In the genomic region with DNA sequence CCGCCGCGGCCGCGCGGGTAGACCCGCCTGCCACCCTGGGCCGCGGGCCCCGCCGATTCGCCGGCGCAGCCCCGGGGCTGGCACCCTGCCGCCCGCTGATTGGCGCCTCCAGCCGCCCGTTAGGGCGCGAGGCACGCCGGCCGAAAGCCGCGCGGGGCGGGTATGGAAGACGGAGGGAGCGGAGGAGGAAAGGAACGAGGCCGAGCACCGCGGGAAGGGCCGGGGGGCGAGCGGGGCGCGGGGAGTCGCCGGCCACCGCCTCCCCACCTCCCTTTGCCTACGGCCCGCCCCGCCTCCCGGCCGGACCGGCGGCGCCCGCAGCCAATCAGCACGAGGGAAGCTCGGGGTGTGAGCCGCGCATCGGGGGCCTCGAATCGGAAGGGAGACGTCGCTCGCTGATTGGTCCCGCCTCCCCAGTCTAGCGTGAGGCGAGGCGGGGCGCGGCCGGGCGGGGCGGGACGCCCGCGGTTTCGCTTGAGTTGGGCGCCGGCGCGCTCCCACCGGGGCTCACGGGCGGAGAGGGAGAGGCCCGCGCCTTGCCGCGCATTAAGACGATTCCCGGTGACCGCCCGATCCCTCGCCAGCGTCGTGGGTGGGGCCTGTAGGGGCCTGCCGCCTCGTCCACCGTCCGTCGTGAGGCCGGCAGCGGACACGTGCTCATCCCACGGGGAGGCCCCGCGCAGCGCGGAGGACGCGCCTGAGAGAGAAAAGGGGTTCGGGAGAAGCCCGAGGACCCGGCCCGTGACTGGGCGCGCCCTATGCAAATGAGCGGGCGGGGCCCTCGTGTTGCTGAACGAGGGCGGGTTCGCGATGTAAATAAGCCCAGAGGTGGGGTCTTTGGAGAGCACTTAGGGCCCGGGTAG, we compare ENCODE assay signal across 8 cellular contexts. TPM values are rescaled to one million over a fixed set of nuclear protein-coding genes. Genes with fewer than 3 reads are reported as not detected.
DNase-seq lines count a peak whose midpoint lies in the region; ATAC-seq and TF ChIP-seq lines count a peak whose summit lies in the region.

No MANE protein-coding gene starts in this region.

- peaks cover 42% of the 10 kb centered on the region for H3K79me2 ChIP-seq in SK-N-SH (ENCODE audit: insufficient read depth)

- no peak for TF ChIP-seq RAD21 in SK-N-SH (IDR thresholded peaks at IDR 0.05; ENCODE audit: low read length)

- H4K20me1 ChIP-seq in SK-N-SH (ENCODE audit: insufficient read depth), result peaks cover 30% of the 10 kb centered on the region

- H3K9ac ChIP-seq in SK-N-SH, result peak overlapping the region; percentile 77

- H3K27me3 ChIP-seq in SK-N-SH (ENCODE audit: insufficient read depth), result no peaks in the 10 kb centered on the region
- H3K27me3 ChIP-seq in thymus (ENCODE audit: control insufficient read depth, insufficient read depth), result no peaks in the 10 kb centered on the region

- CTCF ChIA-PET in GM10248 (lab: Yijun Ruan, JAX), result no interaction called here
- CTCF ChIA-PET in SK-N-SH (lab: Yijun Ruan, JAX), result interaction anchor here (0.8 kb wide), 1 partner anchor 38 kb away, joined by 3 read pairs; no protein-coding TSS in a partner anchor

- TF ChIP-seq CTCF in GM10248 (IDR thresholded peaks at IDR 0.05; ENCODE audit: control extremely low read depth, extremely low read depth, low read depth, missing control alignments), result no peak
- no peak for TF ChIP-seq CTCF in SK-N-SH (IDR thresholded peaks at IDR 0.05)
- no peak for TF ChIP-seq CTCF in glutamatergic neuron (IDR thresholded peaks at IDR 0.05; ENCODE audit: partially characterized antibody, unreplicated experiment)
- no peak for TF ChIP-seq CTCF in osteocyte (IDR thresholded peaks at IDR 0.05)

- POLR2A ChIA-PET in GM10248 (lab: Yijun Ruan, JAX) (interaction anchor here (0.6 kb wide), 2 partner anchors 155 to 780 kb away, joined by 3 to 5 read pairs; no protein-coding TSS in a partner anchor), SK-N-SH (lab: Yijun Ruan, JAX) (interaction anchor here (0.6 to 2.0 kb wide), 8 partner anchors 13 to 193 kb away, joined by 3 to 5 read pairs (median 3); no protein-coding TSS in a partner anchor)

- peak overlapping the region; percentile 87 for H3K4me3 Mint-ChIP-seq in activated naive CD8-positive, alpha-beta T cell
- H3K4me3 Mint-ChIP-seq in glutamatergic neuron (ENCODE audit: unreplicated experiment), result peak overlapping the region; percentile 86
- H3K4me3 Mint-ChIP-seq in osteocyte (ENCODE audit: unreplicated experiment), result peak overlapping the region; percentile 69

- H3K4me3 ChIP-seq in SK-N-SH (ENCODE audit: low read depth in 2 of 2, low read length in 1 of 2) (peak overlapping the region; percentile 62 to 89), thymus (ENCODE audit: low read length) (peak overlapping the region; percentile 97)

- H3K9me3 ChIP-seq in SK-N-SH, result no peaks in the 10 kb centered on the region
- no peaks in the 10 kb centered on the region for H3K9me3 ChIP-seq in thymus (ENCODE audit: control insufficient read depth)

- H3K27ac Mint-ChIP-seq in activated naive CD8-positive, alpha-beta T cell, result peak overlapping the region; percentile 95
- H3K27ac Mint-ChIP-seq in glutamatergic neuron (ENCODE audit: unreplicated experiment), result peak overlapping the region; percentile 79
- peak overlapping the region; percentile 86 for H3K27ac Mint-ChIP-seq in osteocyte (ENCODE audit: unreplicated experiment)

- peaks cover 3% of the 10 kb centered on the region for H3K36me3 Mint-ChIP-seq in activated naive CD8-positive, alpha-beta T cell
- no peaks in the 10 kb centered on the region for H3K36me3 Mint-ChIP-seq in glutamatergic neuron (ENCODE audit: unreplicated experiment)
- H3K36me3 Mint-ChIP-seq in osteocyte (ENCODE audit: unreplicated experiment), result no peaks in the 10 kb centered on the region

- no peaks in the 10 kb centered on the region for H3K9me2 ChIP-seq in SK-N-SH

- TF ChIP-seq EP300 in SK-N-SH (IDR thresholded peaks at IDR 0.05; ENCODE audit: borderline replicate concordance in 1 of 2, low read depth in 1 of 2, low read length in 1 of 2), result no peak

- H3K4me2 ChIP-seq in SK-N-SH, result peak overlapping the region; percentile 81

- peaks cover 4 to 19% of the 10 kb centered on the region in 2 experiments; a peak in 2 of 4 replicates for H3K4me1 ChIP-seq in SK-N-SH (ENCODE audit: control insufficient read depth in 1 of 2, insufficient read depth in 2 of 2, low read depth in 1 of 2, low read length in 1 of 2)
- H3K4me1 ChIP-seq in thymus (ENCODE audit: control insufficient read depth, insufficient read depth, low read length), result peaks cover 33% of the 10 kb centered on the region

- no peaks in the 10 kb centered on the region for H3K27me3 Mint-ChIP-seq in activated naive CD8-positive, alpha-beta T cell
- H3K27me3 Mint-ChIP-seq in glutamatergic neuron (ENCODE audit: unreplicated experiment), result peaks cover under 1% of the 10 kb centered on the region
- H3K27me3 Mint-ChIP-seq in osteocyte (ENCODE audit: unreplicated experiment), result peaks cover 22% of the 10 kb centered on the region

- DNase-seq in GM10248 (ENCODE audit: extremely low spot score) (peak; percentile 95), NCI-H1092 (lab: John Stamatoyannopoulos, UW) (peak; percentile 97), SK-N-SH (peak; percentile 96), glutamatergic neuron (peak; percentile 95), osteocyte (ENCODE audit: extremely low spot score, unreplicated experiment) (peak; percentile 99)

- H2AFZ ChIP-seq in SK-N-SH (ENCODE audit: low read depth), result peak overlapping the region; percentile 84

- no peaks in the 10 kb centered on the region for H3K9me3 Mint-ChIP-seq in activated naive CD8-positive, alpha-beta T cell (ENCODE audit: low read depth)
- peaks cover 15% of the 10 kb centered on the region for H3K9me3 Mint-ChIP-seq in glutamatergic neuron (ENCODE audit: unreplicated experiment)
- no peaks in the 10 kb centered on the region for H3K9me3 Mint-ChIP-seq in osteocyte (ENCODE audit: unreplicated experiment)

- peaks cover 3% of the 10 kb centered on the region for H3F3A ChIP-seq in SK-N-SH (replicated peaks; ENCODE audit: insufficient read depth)

- H3K27ac ChIP-seq in SK-N-SH (ENCODE audit: low read depth in 2 of 2, low read length in 1 of 2) (peak overlapping the region; percentile 82 to 97), thymus (ENCODE audit: low read depth) (peak overlapping the region; percentile 100)

- H3K4me1 Mint-ChIP-seq in activated naive CD8-positive, alpha-beta T cell (ENCODE audit: low read depth), result peaks cover 41% of the 10 kb centered on the region
- peaks cover 37% of the 10 kb centered on the region for H3K4me1 Mint-ChIP-seq in glutamatergic neuron (ENCODE audit: low read depth, unreplicated experiment)
- peaks cover 36% of the 10 kb centered on the region for H3K4me1 Mint-ChIP-seq in osteocyte (ENCODE audit: unreplicated experiment)

- peak; percentile 85 for ATAC-seq in HG02610 (IDR thresholded peaks at IDR 0.05; ENCODE audit: unreplicated experiment)

- H3K36me3 ChIP-seq in SK-N-SH (replicated peaks in 1 of 2; ENCODE audit: control insufficient read depth in 1 of 2, insufficient read depth in 2 of 2, low read length in 1 of 2) (no peaks in the 10 kb centered on the region), thymus (ENCODE audit: control insufficient read depth, insufficient read depth) (no peaks in the 10 kb centered on the region)

- WGBS in SK-N-SH (ENCODE audit: low lambda C conversion rate), result under 1% methylated on average over 29 of the region's 122 CpGs
- WGBS in thymus, result under 1% methylated on average over 122 of the region's 122 CpGs

TF ChIP-seq in SK-N-SH, 30 proteins besides CTCF, POLR2A, EP300 and RAD21 (continues in another document):
- TF ChIP-seq FOXJ3 (CRISPR knock-in tag; IDR thresholded peaks at IDR 0.05), result peak; percentile 54; the same call in 1 of the 2 replicates
- TF ChIP-seq, protein P1, sequence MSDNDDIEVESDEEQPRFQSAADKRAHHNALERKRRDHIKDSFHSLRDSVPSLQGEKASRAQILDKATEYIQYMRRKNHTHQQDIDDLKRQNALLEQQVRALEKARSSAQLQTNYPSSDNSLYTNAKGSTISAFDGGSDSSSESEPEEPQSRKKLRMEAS (IDR thresholded peaks at IDR 0.05; ENCODE audit: low read depth), result peak; percentile 99
- TF ChIP-seq REST (IDR thresholded peaks at IDR 0.05; ENCODE audit: low read depth, low read length), result 0 out of 2 replicates have a peak, but pooled peaks have one; percentile 7
- TF ChIP-seq RCOR1 (IDR thresholded peaks at IDR 0.05; ENCODE audit: low read length), result no peak
- peak; percentile 57; the same call in 1 of the 2 replicates for TF ChIP-seq USF1 (IDR thresholded peaks at IDR 0.05; ENCODE audit: borderline replicate concordance, low read depth)

RNA-seq across cellular contexts. Expression of gene SMAD2, which starts 0.6 kb away (rescaled TPM):
- 36.3 and 45.1 TPM in 2 replicates for polyA plus RNA-seq in SK-N-SH (2012; rRNA removed)
- 55.8 and 59.9 TPM in 2 replicates for polyA plus RNA-seq in SK-N-SH (2012; cell fraction: cytosol; rRNA removed)
- 11.6 and 25.2 TPM in 2 replicates for polyA plus RNA-seq in SK-N-SH (2012; cell fraction: nucleus; rRNA removed)
- total RNA-seq in glutamatergic neuron (ENCODE audit: unreplicated experiment), result 134 TPM
- 145 and 147 TPM in 2 replicates for total RNA-seq in osteocyte
- polyA plus RNA-seq in thymus, result 37.0 TPM

Comparison
In these comparisons a context has a peak if more than half of its experiments do, and no peak if none do; other contexts are left out.
1. Peak in every context shown above with its lines: DNase-seq, ATAC-seq, H3K4me3 ChIP-seq and H3K27ac ChIP-seq.